7 cellular contexts compared by ENCODE assay signal in genomic region chr6:44312901-44313788, GRCh38. TPM values are rescaled to one million over a fixed set of nuclear protein-coding genes. Genes with fewer than 3 reads are reported as not detected.
A peak's percentile ranks its signal among the peaks of the same experiment; 100 is the strongest.
DNase-seq lines count a peak whose midpoint lies in the region; ATAC-seq, FAIRE-seq and TF ChIP-seq lines count a peak whose summit lies in the region.

Gene AARS2 (minus strand): TSS chr6:44313347. CDS start chr6:44313323, 24 bp downstream.

- H4K20me1 ChIP-seq in astrocyte (ENCODE audit: insufficient read depth, low read length) = peaks cover 10% of the 10 kb centered on the region
- no peaks in the 10 kb centered on the region for H4K20me1 ChIP-seq in hepatocyte (ENCODE audit: insufficient read depth, poor library complexity, severe bottlenecking)

- H3K9me3 Mint-ChIP-seq in T-helper 2 cell treated with Interferon-gamma antibody and Interleukin-4, amounts not matched to agents 5 μg/mL and 100 μg/mL, for 36 hours = no peaks in the 10 kb centered on the region
- no peaks in the 10 kb centered on the region for H3K9me3 Mint-ChIP-seq in astrocyte (ENCODE audit: unreplicated experiment)

- ATAC-seq in GM18502 (IDR thresholded peaks at IDR 0.05; ENCODE audit: poor library complexity, unreplicated experiment) = peak; percentile 95
- peak; percentile 82 for ATAC-seq in HG02943 (IDR thresholded peaks at IDR 0.05; ENCODE audit: low read depth, unreplicated experiment)

- H3K79me2 ChIP-seq in astrocyte (ENCODE audit: insufficient read depth, low read length) (peaks cover 19% of the 10 kb centered on the region), hepatocyte (peaks cover 13% of the 10 kb centered on the region)

- H3K9me3 ChIP-seq in astrocyte (ENCODE audit: insufficient read depth, low read depth, low read length) (no peaks in the 10 kb centered on the region), hepatocyte (ENCODE audit: low read depth) (no peaks in the 10 kb centered on the region)

- peaks cover 10% of the 10 kb centered on the region for H3K4me1 Mint-ChIP-seq in T-helper 2 cell treated with Interferon-gamma antibody and Interleukin-4, amounts not matched to agents 5 μg/mL and 100 μg/mL, for 36 hours (ENCODE audit: low read depth)
- H3K4me1 Mint-ChIP-seq in astrocyte (ENCODE audit: low read depth, unreplicated experiment) = peaks cover 20% of the 10 kb centered on the region

- WGBS in hepatocyte (ENCODE audit: low lambda C conversion rate, missing lambda C conversion rate) = 3% methylated on average over 52 of the region's 52 CpGs

- DNase-seq in NCI-H187 treated with DMSO at 0.1 percent for 48 hours (lab: John Stamatoyannopoulos, UW) (peak; percentile 35), astrocyte (ENCODE audit: low read depth) (peak; percentile 74), hepatocyte (ENCODE audit: low spot score) (peak; percentile 92), renal cortical epithelial cell (ENCODE audit: low read depth) (peak; percentile 66)
- DNase-seq in T-helper 2 cell treated with Interferon-gamma antibody and Interleukin-4, amounts not matched to agents 5 μg/mL and 100 μg/mL, for 36 hours (ENCODE audit: low spot score) = peak; percentile 91

- H3K4me2 ChIP-seq in astrocyte (ENCODE audit: low read length) (peak within 1 kb of the TSS; percentile 87), hepatocyte (peak within 1 kb of the TSS; percentile 88)

- peaks cover 7% of the 10 kb centered on the region for H3K27me3 Mint-ChIP-seq in T-helper 2 cell treated with Interferon-gamma antibody and Interleukin-4, amounts not matched to agents 5 μg/mL and 100 μg/mL, for 36 hours (ENCODE audit: low read depth)
- peaks cover 3% of the 10 kb centered on the region for H3K27me3 Mint-ChIP-seq in astrocyte (ENCODE audit: low read depth, unreplicated experiment)

- H3K4me3 ChIP-seq in astrocyte (ENCODE audit: insufficient read depth, low read depth, low read length) = peak within 1 kb of the TSS; percentile 82
- peak within 1 kb of the TSS; percentile 92 for H3K4me3 ChIP-seq in hepatocyte

- H3K36me3 ChIP-seq in astrocyte (ENCODE audit: insufficient read depth, low read length) (peaks cover 25% of the 10 kb centered on the region), hepatocyte (replicated peaks; ENCODE audit: insufficient read depth, low read depth) (no peaks in the 10 kb centered on the region)

- H3K4me3 Mint-ChIP-seq in T-helper 2 cell treated with Interferon-gamma antibody and Interleukin-4, amounts not matched to agents 5 μg/mL and 100 μg/mL, for 36 hours = peak within 1 kb of the TSS; percentile 95
- H3K4me3 Mint-ChIP-seq in astrocyte (ENCODE audit: unreplicated experiment) = peak within 1 kb of the TSS; percentile 96

- H3K27ac Mint-ChIP-seq in T-helper 2 cell treated with Interferon-gamma antibody and Interleukin-4, amounts not matched to agents 5 μg/mL and 100 μg/mL, for 36 hours = peak within 1 kb of the TSS; percentile 88
- peak within 1 kb of the TSS; percentile 59 for H3K27ac Mint-ChIP-seq in astrocyte (ENCODE audit: unreplicated experiment)

- H3K4me1 ChIP-seq in astrocyte (ENCODE audit: insufficient read depth, low read length) = peaks cover 14% of the 10 kb centered on the region
- peaks cover 7% of the 10 kb centered on the region for H3K4me1 ChIP-seq in hepatocyte (ENCODE audit: insufficient read depth)

- peak; percentile 96 for TF ChIP-seq CTCF in astrocyte (IDR thresholded peaks at IDR 0.05; ENCODE audit: insufficient read depth, low read depth, low read length)
- peak; percentile 98 for TF ChIP-seq CTCF in hepatocyte (IDR thresholded peaks at IDR 0.05; ENCODE audit: poor library complexity)

- H3K9me2 ChIP-seq in hepatocyte (replicated peaks; ENCODE audit: insufficient read depth) = no peaks in the 10 kb centered on the region

- H3K27ac ChIP-seq in astrocyte (ENCODE audit: low read depth, low read length) = peak within 1 kb of the TSS; percentile 68
- H3K27ac ChIP-seq in hepatocyte = peak within 1 kb of the TSS; percentile 75

- peaks cover 19% of the 10 kb centered on the region for H3K36me3 Mint-ChIP-seq in T-helper 2 cell treated with Interferon-gamma antibody and Interleukin-4, amounts not matched to agents 5 μg/mL and 100 μg/mL, for 36 hours (ENCODE audit: low read depth)
- H3K36me3 Mint-ChIP-seq in astrocyte (ENCODE audit: low read depth, unreplicated experiment) = peaks cover 17% of the 10 kb centered on the region

- H3K27me3 ChIP-seq in astrocyte (ENCODE audit: insufficient read depth, low read length) (peaks cover 10% of the 10 kb centered on the region), hepatocyte (peaks cover 3% of the 10 kb centered on the region)

- peak; percentile 37 for FAIRE-seq in astrocyte (lab: Jason Lieb, UNC)

- H2AFZ ChIP-seq in astrocyte (ENCODE audit: low read depth, low read length) = peak within 1 kb of the TSS; percentile 96
- peak within 1 kb of the TSS; percentile 100 for H2AFZ ChIP-seq in hepatocyte

- H3K9ac ChIP-seq in astrocyte (ENCODE audit: low read length) = peak within 1 kb of the TSS; percentile 92

RNA-seq across cellular contexts. Expression of gene AARS2, which starts in this region (rescaled TPM):
- total RNA-seq in astrocyte (10.9 and 12.3 TPM in 2 replicates), hepatocyte (8.8 and 12.6 TPM in 2 replicates), renal cortical epithelial cell (8.2 and 15.5 TPM in 2 replicates)
- 11.9 and 17.6 TPM in 2 replicates for polyA plus RNA-seq in hepatocyte

Comparison
In these comparisons a context has a peak if more than half of its experiments do, and no peak if none do; other contexts are left out.
1. Peak in every context shown above with its lines: DNase-seq, ATAC-seq, H3K4me3 ChIP-seq and H3K27ac ChIP-seq.
2. DNase-seq: peak in every context shown above with its lines; median percentile 92 in hepatocyte; 91 in T-helper 2 cell treated with Interferon-gamma antibody and Interleukin-4, amounts not matched to agents 5 μg/mL and 100 μg/mL, for 36 hours; 74 in astrocyte; 66 in renal cortical epithelial cell; 35 in NCI-H187 treated with DMSO at 0.1 percent for 48 hours.